8 cellular contexts compared by ENCODE assay signal in genomic region chr2:118865106-118865505, GRCh38. TPM values are rescaled to one million over a fixed set of nuclear protein-coding genes. Genes with fewer than 3 reads are reported as not detected.
A peak's percentile ranks its signal among the peaks of the same experiment; 100 is the strongest.
DNase-seq lines count a peak whose midpoint lies in the region; ATAC-seq and TF ChIP-seq lines count a peak whose summit lies in the region.

No MANE protein-coding gene starts in this region.

- H3K9me3 Mint-ChIP-seq in effector memory CD8-positive, alpha-beta T cell = no peaks in the 10 kb centered on the region
- no peaks in the 10 kb centered on the region for H3K9me3 Mint-ChIP-seq in natural killer cell

- intact Hi-C loops in PC-9 (cut with micrococcal nuclease; ENCODE audit: unreplicated experiment) = no loop called here
- intact Hi-C loops in natural killer cell (cut with micrococcal nuclease) = no loop called here

- H3K27me3 Mint-ChIP-seq in effector memory CD8-positive, alpha-beta T cell = peaks cover 48 to 54% of the 10 kb centered on the region in 2 donors
- peaks cover 39 to 49% of the 10 kb centered on the region in 2 donors for H3K27me3 Mint-ChIP-seq in natural killer cell (ENCODE audit: low read depth in 2 of 2)

- peak; percentile 16 for DNase-seq in activated CD4-positive, alpha-beta T cell treated with anti-CD3 and anti-CD28 coated beads for 48 hours
- DNase-seq in activated CD4-positive, alpha-beta T cell treated with anti-CD3 and anti-CD28 coated beads, Interleukin-2, amount 50 U/mL, for 4 hours = no peak
- DNase-seq in HPDE6-E6E7 (ENCODE audit: extremely low spot score) (peak; percentile 53), PC-9 (peak; percentile 21 to 64), natural killer cell (no peak)
- DNase-seq in effector memory CD8-positive, alpha-beta T cell = no peak

- no peaks in the 10 kb centered on the region for H3F3A ChIP-seq in PC-9 (ENCODE audit: insufficient read depth, low read depth)

- no peaks in the 10 kb centered on the region for H3K36me3 Mint-ChIP-seq in effector memory CD8-positive, alpha-beta T cell (ENCODE audit: insufficient read depth)
- no peaks in the 10 kb centered on the region for H3K36me3 Mint-ChIP-seq in natural killer cell

- peaks cover 31% of the 10 kb centered on the region for H3K4me1 ChIP-seq in PC-9 (replicated peaks; ENCODE audit: insufficient read depth)

- H3K27ac Mint-ChIP-seq in effector memory CD8-positive, alpha-beta T cell = no peak overlapping the region
- H3K27ac Mint-ChIP-seq in natural killer cell = no peak overlapping the region

- TF ChIP-seq CTCF in PC-9 (conservative IDR thresholded peaks at IDR 0.05) = peak; percentile 95
- peak; percentile 21 for TF ChIP-seq CTCF in natural killer cell (IDR thresholded peaks at IDR 0.05)

- no peaks in the 10 kb centered on the region for H4K20me1 ChIP-seq in PC-9 (ENCODE audit: insufficient read depth)

- H3K4me3 ChIP-seq in PC-9 = no peak overlapping the region

- no peaks in the 10 kb centered on the region for H3K79me2 ChIP-seq in PC-9 (ENCODE audit: low read depth)

- BruUV-seq in PC-9 (replicated peaks; lab: Mats Ljungman, UMichigan) = no TSS peak

- H3K9me3 ChIP-seq in PC-9 (ENCODE audit: insufficient read depth, low read depth) = no peaks in the 10 kb centered on the region

- H3K4me1 Mint-ChIP-seq in effector memory CD8-positive, alpha-beta T cell (ENCODE audit: low read depth in 2 of 2) = no peaks in the 10 kb centered on the region
- H3K4me1 Mint-ChIP-seq in natural killer cell = no peaks in the 10 kb centered on the region

- no peaks in the 10 kb centered on the region for H3K9me2 ChIP-seq in PC-9 (ENCODE audit: insufficient read depth)

- no peak overlapping the region for H3K4me3 Mint-ChIP-seq in effector memory CD8-positive, alpha-beta T cell
- no peak overlapping the region for H3K4me3 Mint-ChIP-seq in natural killer cell

- no peaks in the 10 kb centered on the region for H3K27me3 ChIP-seq in PC-9 (ENCODE audit: insufficient read depth, low read depth)

- no peak overlapping the region for H3K4me2 ChIP-seq in PC-9

- CTCF ChIA-PET in PC-9 (lab: Charles Lee) = no interaction called here

- H3K36me3 ChIP-seq in PC-9 (ENCODE audit: low read depth) = no peaks in the 10 kb centered on the region

- POLR2A ChIA-PET in PC-9 (lab: Charles Lee; ENCODE audit: unreplicated experiment) = no interaction called here

- H3K27ac ChIP-seq in PC-9 = no peak overlapping the region

- peak; percentile 91 for ATAC-seq in GM21717 (IDR thresholded peaks at IDR 0.05; ENCODE audit: unreplicated experiment)
- ATAC-seq in effector memory CD8-positive, alpha-beta T cell (replicated peaks) = peak; percentile 50
- peak; percentile 70 to 77 (median 71) for ATAC-seq in natural killer cell
- no peak for ATAC-seq in HG02970 (IDR thresholded peaks at IDR 0.05; ENCODE audit: low FRiP score, unreplicated experiment)

- H2AFZ ChIP-seq in PC-9 = no peak overlapping the region

RNA-seq across cellular contexts. Expression of gene EN1, which starts 17.7 kb away (rescaled TPM):
- total RNA-seq in PC-9 (2021) (not detected in 2 replicates), natural killer cell (not detected)

Comparison
In these comparisons a context has a peak if more than half of its experiments do, and no peak if none do; other contexts are left out.
1. DNase-seq: peak in activated CD4-positive, alpha-beta T cell treated with anti-CD3 and anti-CD28 coated beads for 48 hours (single experiment), HPDE6-E6E7 (single experiment) and PC-9 (2 of 2); none in activated CD4-positive, alpha-beta T cell treated with anti-CD3 and anti-CD28 coated beads, Interleukin-2, amount 50 U/mL, for 4 hours (0 of 2), effector memory CD8-positive, alpha-beta T cell (0 of 3) and natural killer cell (single experiment).